In genomic region chr12:24719293-24719721, GRCh38 we compare ENCODE assay signal across 8 cellular contexts.
A peak's percentile ranks its signal among the peaks of the same experiment; 100 is the strongest.
DNase-seq lines count a peak whose midpoint lies in the region; ATAC-seq and TF ChIP-seq lines count a peak whose summit lies in the region.
"Had no signal": no experiment of that assay in that cellular context is flagged by ENCODE, and none has a peak within 500 bp of the region (broad histone marks: within the 10 kb centered on the region; RNA-seq: fewer than 3 reads in every experiment).

No MANE protein-coding gene starts in this region.

- H3K9me3 Mint-ChIP-seq in activated T-cell treated with anti-CD3 and anti-CD28 coated beads, Interleukin-2, amount 50 U/mL, for 72 hours = peaks cover 6 to 10% of the 10 kb centered on the region in 2 donors
- no peaks in the 10 kb centered on the region; the same call in 1 of the 2 replicates for H3K9me3 Mint-ChIP-seq in HFFc6

- peaks cover 20% of the 10 kb centered on the region for H3K27me3 Mint-ChIP-seq in activated T-cell treated with anti-CD3 and anti-CD28 coated beads, Interleukin-2, amount 50 U/mL, for 72 hours (ENCODE audit: low read depth)
- peaks cover 6% of the 10 kb centered on the region for H3K27me3 Mint-ChIP-seq in HFFc6 (ENCODE audit: insufficient read depth)

- no peaks in the 10 kb centered on the region for H3K36me3 ChIP-seq in testis (ENCODE audit: low read depth, missing control alignments)

- TF ChIP-seq CTCF in testis (IDR thresholded peaks at IDR 0.05) = no peak
- no peak for TF ChIP-seq CTCF in HFFc6 (IDR thresholded peaks at IDR 0.05)

- DNase-seq in activated T-cell treated with anti-CD3 and anti-CD28 coated beads, Interleukin-2, amount 50 U/mL, for 72 hours = peak; percentile 77 to 85
- peak; percentile 34 to 52 for DNase-seq in stimulated activated CD4-positive, alpha-beta T cell treated with anti-CD3 and anti-CD28 coated beads, Interleukin-2, amount 100 ng/mL, for 24 hours
- DNase-seq in SK-N-DZ (ENCODE audit: low spot score) (no peak), testis (no peak), HFFc6 (no peak)

- no peak for TF ChIP-seq POLR2A in testis (IDR thresholded peaks at IDR 0.05)

- H3K27ac ChIP-seq in testis = no peak overlapping the region
- H3K27ac ChIP-seq: VCaP had no signal

- intact Hi-C loops in testis (cut with DNase I; ENCODE audit: low total_unique reads) = no loop called here

- H3K4me3 Mint-ChIP-seq in activated T-cell treated with anti-CD3 and anti-CD28 coated beads, Interleukin-2, amount 50 U/mL, for 72 hours = peak overlapping the region; percentile 33 to 74
- H3K4me3 Mint-ChIP-seq in HFFc6 = no peak overlapping the region

- H3K27ac Mint-ChIP-seq in activated T-cell treated with anti-CD3 and anti-CD28 coated beads, Interleukin-2, amount 50 U/mL, for 72 hours = peak overlapping the region; percentile 75
- no peak overlapping the region for H3K27ac Mint-ChIP-seq in HFFc6

- peaks cover 46% of the 10 kb centered on the region for H3K4me1 Mint-ChIP-seq in activated T-cell treated with anti-CD3 and anti-CD28 coated beads, Interleukin-2, amount 50 U/mL, for 72 hours (ENCODE audit: low read depth)
- peaks cover 12% of the 10 kb centered on the region for H3K4me1 Mint-ChIP-seq in HFFc6 (ENCODE audit: low read depth)

- H3K4me3 ChIP-seq in testis = no peak overlapping the region

- no peaks in the 10 kb centered on the region for H3K9me3 ChIP-seq in testis

- no peaks in the 10 kb centered on the region for H3K27me3 ChIP-seq in testis

- H3K36me3 Mint-ChIP-seq in activated T-cell treated with anti-CD3 and anti-CD28 coated beads, Interleukin-2, amount 50 U/mL, for 72 hours (ENCODE audit: insufficient read depth in 2 of 2) = peaks cover 13 to 18% of the 10 kb centered on the region in 2 donors
- H3K36me3 Mint-ChIP-seq in HFFc6 (ENCODE audit: low read depth) = no peaks in the 10 kb centered on the region

- ATAC-seq in GM19452 (IDR thresholded peaks at IDR 0.05; ENCODE audit: unreplicated experiment) (peak; percentile 78), HG03103 (IDR thresholded peaks at IDR 0.05; ENCODE audit: low read depth, unreplicated experiment) (peak; percentile 88)
- peak; percentile 98 to 99 for ATAC-seq in activated T-cell treated with anti-CD3 and anti-CD28 coated beads, Interleukin-2, amount 50 U/mL, for 72 hours (replicated peaks in 1 of 2)

- WGBS in testis, 2 donors = 83 to 100% methylated on average over 1 of the region's 1 CpG

- H3K4me1 ChIP-seq in testis = no peaks in the 10 kb centered on the region

Comparison
In these comparisons a context has a peak if more than half of its experiments do, and no peak if none do; other contexts are left out.
1. DNase-seq: peak in activated T-cell treated with anti-CD3 and anti-CD28 coated beads, Interleukin-2, amount 50 U/mL, for 72 hours (2 of 2) and stimulated activated CD4-positive, alpha-beta T cell treated with anti-CD3 and anti-CD28 coated beads, Interleukin-2, amount 100 ng/mL, for 24 hours (2 of 2); none in SK-N-DZ (single experiment), testis (single experiment) and HFFc6 (single experiment).
2. Peak in every context shown above with its lines, with median percentiles within 50 percentile points of each other: ATAC-seq.